In the genomic region with DNA sequence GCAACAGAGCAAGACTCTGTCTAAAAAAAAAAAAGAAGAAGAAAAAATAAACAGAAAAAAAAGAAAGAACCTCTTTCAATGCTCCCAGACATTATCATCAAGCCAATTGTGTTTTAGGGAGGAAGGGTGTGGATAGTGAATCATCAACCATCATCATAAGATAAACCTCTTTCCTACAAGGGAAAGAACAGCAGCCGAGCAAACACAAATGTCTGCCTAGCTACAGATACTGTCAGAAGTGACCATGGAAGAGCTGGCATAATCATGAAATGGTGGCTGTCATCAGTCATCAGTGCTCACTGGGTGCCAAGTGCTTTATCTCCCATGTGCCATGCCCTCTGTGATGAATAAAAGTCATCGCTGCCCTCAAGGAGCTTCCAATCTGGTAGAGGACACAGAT, we compare ENCODE assay signal across 30 cellular contexts. TPM values are rescaled to one million over a fixed set of nuclear protein-coding genes. Genes with fewer than 3 reads are reported as not detected.
DNase-seq lines count a peak whose midpoint lies in the region; ATAC-seq, FAIRE-seq and TF ChIP-seq lines count a peak whose summit lies in the region.
"Had no signal": no experiment of that assay in that cellular context is flagged by ENCODE, and none has a peak within 500 bp of the region (broad histone marks: within the 10 kb centered on the region; RNA-seq: fewer than 3 reads in every experiment).

No MANE protein-coding gene starts in this region.

- peak; percentile 47 for DNase-seq in Daoy (ENCODE audit: low read depth)
- peak; percentile 2 for DNase-seq in RPMI7951 (ENCODE audit: low read depth)
- DNase-seq in cardiac fibroblast (ENCODE audit: low read depth in 2 of 2) = peak; percentile 2 to 38
- DNase-seq in keratinocyte (ENCODE audit: low read depth, low spot score) = no peak
- DNase-seq in BE2C = no peak
- DNase-seq in SK-N-DZ (ENCODE audit: low spot score) = no peak
- no peak for DNase-seq in activated CD4-positive, alpha-beta T cell treated with anti-CD3 and anti-CD28 coated beads, Interleukin-2, amount 50 U/mL, for 1 hour
- DNase-seq: ACHN; activated CD4-positive, alpha-beta T cell treated with anti-CD3 and anti-CD28 coated beads, Interleukin-2, amount 50 U/mL, for 4 hours; activated effector memory CD4-positive, alpha-beta T cell treated with Interleukin-2 at 50 U/mL for 16 hours; activated naive CD8-positive, alpha-beta T cell treated with anti-CD3 and anti-CD28 coated beads, Interleukin-2, amount 50 U/mL, for 24 hours; Calu3; caudate nucleus; Karpas-422; naive thymus-derived CD4-positive, alpha-beta T cell; NCI-H1092; NCI-H1930; NCI-H2227 treated with DMSO at 0.1 percent for 48 hours; pancreas; SIG-M5; sigmoid colon; upper lobe of right lung had no signal

- H3K27ac ChIP-seq in keratinocyte (ENCODE audit: control insufficient read depth, insufficient read depth, low read length) = no peak overlapping the region
- H3K27ac ChIP-seq: BLaER1 treated with 17β-estradiol and CSF1 and Interleukin-3, amounts not matched to agents 10 nM and 100 nM; pancreas; sigmoid colon; upper lobe of right lung; VCaP had no signal

- H3K4me2 ChIP-seq in keratinocyte (ENCODE audit: control insufficient read depth, extremely low read depth, insufficient read depth, low read depth, low read length) = no peak overlapping the region
- H3K4me2 ChIP-seq: BLaER1 treated with 17β-estradiol and CSF1 and Interleukin-3, amounts not matched to agents 10 nM and 100 nM had no signal

- H3K27me3 ChIP-seq in keratinocyte (ENCODE audit: control insufficient read depth, extremely low read depth, insufficient read depth, low read length) = no peaks in the 10 kb centered on the region
- H3K27me3 ChIP-seq in BE2C = no peaks in the 10 kb centered on the region
- H3K27me3 ChIP-seq: BLaER1 treated with 17β-estradiol and CSF1 and Interleukin-3, amounts not matched to agents 10 nM and 100 nM; pancreas; sigmoid colon; upper lobe of right lung had no signal

- no peaks in the 10 kb centered on the region for H3K79me2 ChIP-seq in keratinocyte (ENCODE audit: control insufficient read depth, insufficient read depth, low read length)

- ATAC-seq in HG03571 (IDR thresholded peaks at IDR 0.05; ENCODE audit: unreplicated experiment) = no peak
- ATAC-seq: activated naive CD8-positive, alpha-beta T cell treated with anti-CD3 and anti-CD28 coated beads, Interleukin-2, amount 50 U/mL, for 24 hours; left lobe of liver; naive thymus-derived CD4-positive, alpha-beta T cell; pancreas; upper lobe of right lung had no signal

- FAIRE-seq in keratinocyte (lab: Jason Lieb, UNC) = peak; percentile 44
- FAIRE-seq: pancreas had no signal

- H4K20me1 ChIP-seq in keratinocyte (ENCODE audit: control insufficient read depth, extremely low read depth, insufficient read depth, low read length) = no peaks in the 10 kb centered on the region
- H4K20me1 ChIP-seq: BLaER1 treated with 17β-estradiol and CSF1 and Interleukin-3, amounts not matched to agents 10 nM and 100 nM had no signal

- no peaks in the 10 kb centered on the region for H3K36me3 ChIP-seq in keratinocyte (ENCODE audit: control insufficient read depth in 2 of 2, extremely low read depth in 1 of 2, insufficient read depth in 2 of 2, low read length in 2 of 2)
- no peaks in the 10 kb centered on the region for H3K36me3 ChIP-seq in BE2C
- H3K36me3 ChIP-seq: BLaER1 treated with 17β-estradiol and CSF1 and Interleukin-3, amounts not matched to agents 10 nM and 100 nM; pancreas; sigmoid colon; upper lobe of right lung had no signal

- peaks cover 13% of the 10 kb centered on the region for H3K4me1 ChIP-seq in keratinocyte (ENCODE audit: control insufficient read depth, extremely low read depth, insufficient read depth, low read length)
- H3K4me1 ChIP-seq in BE2C = no peaks in the 10 kb centered on the region; the same call in 1 of the 2 replicates
- H3K4me1 ChIP-seq: pancreas, upper lobe of right lung had no signal

- H3K9ac ChIP-seq in keratinocyte (ENCODE audit: control insufficient read depth, extremely low read depth, insufficient read depth, low read length) = no peak overlapping the region
- H3K9ac ChIP-seq: BLaER1 treated with 17β-estradiol and CSF1 and Interleukin-3, amounts not matched to agents 10 nM and 100 nM had no signal

- H3K4me3 ChIP-seq in cardiac fibroblast (replicated peaks in 1 of 2; ENCODE audit: low read depth in 2 of 2, low read length in 2 of 2) (no peak overlapping the region), keratinocyte (ENCODE audit: control insufficient read depth in 2 of 3, extremely low read depth in 1 of 3, insufficient read depth in 2 of 3, low read depth in 1 of 3, low read length in 3 of 3) (no peak overlapping the region), BE2C (ENCODE audit: low read depth, low read length) (no peak overlapping the region)
- H3K4me3 ChIP-seq: BLaER1 treated with 17β-estradiol and CSF1 and Interleukin-3, amounts not matched to agents 10 nM and 100 nM; pancreas; sigmoid colon; upper lobe of right lung had no signal

- H2AFZ ChIP-seq in keratinocyte (ENCODE audit: control insufficient read depth, low read length) = no peak overlapping the region

- H3K9me3 ChIP-seq in keratinocyte (ENCODE audit: control insufficient read depth, low read depth, low read length) (no peaks in the 10 kb centered on the region), BE2C (no peaks in the 10 kb centered on the region)
- H3K9me3 ChIP-seq: pancreas, sigmoid colon, upper lobe of right lung had no signal

- dilution Hi-C loops in keratinocyte (cut with MboI; ENCODE audit: extremely low pct_ligation_motif_present, low sequenced_read_pairs) = no loop called here

- no peaks in the 10 kb centered on the region for H3K9me1 ChIP-seq in keratinocyte (ENCODE audit: control insufficient read depth, extremely low read depth, insufficient read depth, low read length)

- TF ChIP-seq CTCF in cardiac fibroblast (IDR thresholded peaks at IDR 0.05; ENCODE audit: low read depth, low read length) (no peak), keratinocyte (optimal IDR thresholded peaks at IDR 0.05 in 1 of 3, IDR thresholded peaks at IDR 0.05 in 1 of 3, conservative IDR thresholded peaks at IDR 0.05 in 1 of 3; ENCODE audit: extremely low read depth in 1 of 3, insufficient read depth in 2 of 3, low read length in 3 of 3) (no peak), BE2C (IDR thresholded peaks at IDR 0.05; ENCODE audit: low read depth, low read length) (no peak)

RNA-seq across cellular contexts. Expression of gene SLC17A8, which starts 46.6 kb away (rescaled TPM):
- not detected in 2 replicates for total RNA-seq in Daoy (2014; rRNA removed; shearing (Covaris generic))
- total RNA-seq in RPMI7951 (2014; rRNA removed; shearing (Covaris generic)) = not detected in 2 replicates
- not detected in 3 replicates for polyA plus RNA-seq in keratinocyte
- not detected for polyA plus RNA-seq in keratinocyte (2011; ENCODE audit: low read depth)
- polyA plus RNA-seq in keratinocyte (2011; cell fraction: cytosol; rRNA removed) = not detected in 2 replicates
- not detected in 2 replicates for polyA plus RNA-seq in keratinocyte (2011; cell fraction: nucleus; rRNA removed)
- polyA plus RNA-seq in keratinocyte (2012; ENCODE audit: low replicate concordance) = not detected in 2 replicates
- not detected in 3 replicates for polyA minus RNA-seq in keratinocyte
- polyA minus RNA-seq in keratinocyte (2011; cell fraction: cytosol; rRNA and poly(A)+ RNA removed) = not detected
- polyA minus RNA-seq in keratinocyte (2011; cell fraction: nucleus; rRNA and poly(A)+ RNA removed) = not detected in 2 replicates
- not detected for polyA plus RNA-seq in BE2C (2012; ENCODE audit: insufficient read depth, insufficient read length, low read depth)
- polyA plus RNA-seq in SK-N-DZ (2014; cell fraction: cytosol; rRNA removed) = 11.0 and 15.5 TPM in 2 replicates
- polyA plus RNA-seq in SK-N-DZ (2014; cell fraction: nucleus; rRNA removed) = 8.6 and 10.0 TPM in 2 replicates
- total RNA-seq: Calu3; mesenteric fat pad; naive thymus-derived CD4-positive, alpha-beta T cell; OCI-LY7; sigmoid colon; T-helper 1 cell treated with Interleukin-12 subunit alpha and Interleukin-12 subunit beta and Interleukin-4 antibody, amounts not matched to agents 30 ng/mL and 1 ng/mL, for 36 hours had no signal
- polyA plus RNA-seq: esophagus; naive thymus-derived CD4-positive, alpha-beta T cell; pancreas had no signal

Comparison
In these comparisons a context has a peak if more than half of its experiments do, and no peak if none do; other contexts are left out.
1. DNase-seq: peak in Daoy (single experiment), RPMI7951 (single experiment) and cardiac fibroblast (2 of 2); none in keratinocyte (single experiment), BE2C (single experiment), SK-N-DZ (single experiment) and activated CD4-positive, alpha-beta T cell treated with anti-CD3 and anti-CD28 coated beads, Interleukin-2, amount 50 U/mL, for 1 hour (single experiment).